Comparison of ENCODE assay signal across 1 cellular context in genomic region chr1:110339427-110340206, GRCh38.
TF ChIP-seq lines count a peak whose summit lies in the region.

No MANE protein-coding gene starts in this region.

TF ChIP-seq in HepG2, 621 proteins besides CTCF, POLR2A, EP300 and RAD21 (continued from another document and continues in another):
- no peak for TF ChIP-seq CSRNP1 (CRISPR knock-in tag; IDR thresholded peaks at IDR 0.05)
- TF ChIP-seq ZFP90 (CRISPR knock-in tag; IDR thresholded peaks at IDR 0.05; ENCODE audit: borderline replicate concordance): no peak
- TF ChIP-seq ARID5B (CRISPR knock-in tag; IDR thresholded peaks at IDR 0.05): no peak; the same call in 1 of the 2 replicates
- no peak; the same call in 1 of the 2 replicates for TF ChIP-seq ZNF563 (CRISPR knock-in tag; IDR thresholded peaks at IDR 0.05)
- TF ChIP-seq MTERF4 (CRISPR knock-in tag; IDR thresholded peaks at IDR 0.05): no peak
- TF ChIP-seq SAP130 (CRISPR knock-in tag; IDR thresholded peaks at IDR 0.05; ENCODE audit: low read depth): peak; percentile 63
- TF ChIP-seq RCOR2 (CRISPR knock-in tag; IDR thresholded peaks at IDR 0.05): no peak
- no peak for TF ChIP-seq HNRNPUL1 (IDR thresholded peaks at IDR 0.05; ENCODE audit: low read depth, low read length)
- TF ChIP-seq FOXP1 (IDR thresholded peaks at IDR 0.05): no peak
- 0 out of 2 replicates have a peak, but pooled peaks have one; percentile 7 for TF ChIP-seq FOXP1 (CRISPR knock-in tag; IDR thresholded peaks at IDR 0.05)
- no peak for TF ChIP-seq SATB2 (CRISPR knock-in tag; IDR thresholded peaks at IDR 0.05)
- TF ChIP-seq MYNN (CRISPR knock-in tag; IDR thresholded peaks at IDR 0.05; ENCODE audit: low read depth): no peak
- no peak for TF ChIP-seq KLF15 (CRISPR knock-in tag; IDR thresholded peaks at IDR 0.05; ENCODE audit: borderline replicate concordance)
- 0 out of 2 replicates have a peak, but pooled peaks have one; percentile 17 for TF ChIP-seq ZNF317 (CRISPR knock-in tag; IDR thresholded peaks at IDR 0.05)
- TF ChIP-seq ZNF326 (CRISPR knock-in tag; IDR thresholded peaks at IDR 0.05; ENCODE audit: borderline replicate concordance): no peak
- 0 out of 2 replicates have a peak, but pooled peaks have one; percentile 11 for TF ChIP-seq BORCS8-MEF2B (CRISPR knock-in tag; IDR thresholded peaks at IDR 0.05)
- no peak for TF ChIP-seq CBX2 (IDR thresholded peaks at IDR 0.05; ENCODE audit: low read depth, low read length)
- no peak for TF ChIP-seq CBX2 (CRISPR knock-in tag; IDR thresholded peaks at IDR 0.05; ENCODE audit: low read depth)
- no peak for TF ChIP-seq ATF5 (CRISPR knock-in tag; IDR thresholded peaks at IDR 0.05; ENCODE audit: low read depth)
- no peak for TF ChIP-seq ZNF597 (CRISPR knock-in tag; IDR thresholded peaks at IDR 0.05)
- no peak; the same call in 1 of the 2 replicates for TF ChIP-seq THRA (CRISPR knock-in tag; IDR thresholded peaks at IDR 0.05; ENCODE audit: borderline replicate concordance)
- peak in 1 of 2 experiments; percentile 40; a peak in 1 of 4 replicates for TF ChIP-seq ATF4 (CRISPR knock-in tag; IDR thresholded peaks at IDR 0.05)
- no peak; the same call in 1 of the 2 replicates for TF ChIP-seq RXRB (CRISPR knock-in tag; IDR thresholded peaks at IDR 0.05; ENCODE audit: borderline replicate concordance)
- no peak for TF ChIP-seq ZNF460 (CRISPR knock-in tag; IDR thresholded peaks at IDR 0.05; ENCODE audit: borderline replicate concordance)
- TF ChIP-seq NFYC (CRISPR knock-in tag; IDR thresholded peaks at IDR 0.05): no peak
- no peak for TF ChIP-seq ZNF816 (CRISPR knock-in tag; IDR thresholded peaks at IDR 0.05; ENCODE audit: borderline replicate concordance)
- peak; percentile 15; the same call in 1 of the 2 replicates for TF ChIP-seq HNF4A (CRISPR knock-in tag; IDR thresholded peaks at IDR 0.05)
- TF ChIP-seq ZNF564 (CRISPR knock-in tag; IDR thresholded peaks at IDR 0.05): 0 out of 2 replicates have a peak, but pooled peaks have one; percentile 17
- no peak for TF ChIP-seq ZNF619 (CRISPR knock-in tag; IDR thresholded peaks at IDR 0.05)
- TF ChIP-seq AGO1 (IDR thresholded peaks at IDR 0.05; ENCODE audit: low read depth, low read length, poor library complexity, severe bottlenecking): peak; percentile 72
- TF ChIP-seq PHB2 (IDR thresholded peaks at IDR 0.05; ENCODE audit: partially characterized antibody): no peak
- TF ChIP-seq DRAP1 (CRISPR knock-in tag; IDR thresholded peaks at IDR 0.05): no peak
- TF ChIP-seq NFE2L2 (IDR thresholded peaks at IDR 0.05; ENCODE audit: low read length): no peak
- no peak for TF ChIP-seq SOX13 (IDR thresholded peaks at IDR 0.05)
- no peak for TF ChIP-seq SOX13 (CRISPR knock-in tag; conservative IDR thresholded peaks at IDR 0.05 in 1 of 2, IDR thresholded peaks at IDR 0.05 in 1 of 2)
- TF ChIP-seq IKZF4 (CRISPR knock-in tag; IDR thresholded peaks at IDR 0.05; ENCODE audit: borderline replicate concordance, low read depth, not compliant biosample characterization): peak; percentile 25
- TF ChIP-seq KIAA2018 (CRISPR knock-in tag; IDR thresholded peaks at IDR 0.05; ENCODE audit: borderline replicate concordance): no peak
- no peak for TF ChIP-seq LCORL (IDR thresholded peaks at IDR 0.05)
- no peak for TF ChIP-seq LCORL (CRISPR knock-in tag; IDR thresholded peaks at IDR 0.05)
- TF ChIP-seq DDIT3 (CRISPR knock-in tag; IDR thresholded peaks at IDR 0.05): no peak
- no peak for TF ChIP-seq FOXJ3 (CRISPR knock-in tag; IDR thresholded peaks at IDR 0.05; ENCODE audit: borderline replicate concordance)
- TF ChIP-seq ZNF724P (CRISPR knock-in tag; IDR thresholded peaks at IDR 0.05; ENCODE audit: borderline replicate concordance): peak; percentile 48; the same call in 1 of the 2 replicates
- TF ChIP-seq SP5 (CRISPR knock-in tag; IDR thresholded peaks at IDR 0.05; ENCODE audit: borderline replicate concordance, low read depth): no peak
- no peak for TF ChIP-seq MATR3 (CRISPR knock-in tag; IDR thresholded peaks at IDR 0.05)
- TF ChIP-seq MBD4 (IDR thresholded peaks at IDR 0.05; ENCODE audit: borderline replicate concordance, low read length): no peak
- TF ChIP-seq HNRNPL (IDR thresholded peaks at IDR 0.05; ENCODE audit: low read depth, low read length): peak; percentile 57; the same call in 1 of the 2 replicates
